In the genomic region with DNA sequence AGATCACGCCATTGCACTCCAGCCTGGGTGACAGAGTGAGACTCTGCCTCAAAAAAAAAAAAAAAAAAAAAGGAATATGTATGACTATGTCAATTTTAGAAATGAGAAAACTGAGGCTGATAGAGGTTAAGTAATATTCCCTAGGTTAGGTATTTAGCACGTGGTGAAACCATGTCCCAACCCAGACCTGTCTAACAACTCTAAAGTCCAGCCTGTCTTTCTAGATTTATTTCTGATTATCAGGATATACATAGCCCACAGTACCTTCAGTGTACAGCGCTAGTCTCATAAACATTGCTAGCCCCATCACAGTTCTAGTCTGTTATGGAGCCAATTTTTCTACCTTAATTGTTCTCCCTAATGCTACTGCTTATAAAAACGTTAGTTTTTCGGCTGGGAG, we compare ENCODE assay signal across 6 cellular contexts.
"Had no signal": no experiment of that assay in that cellular context is flagged by ENCODE, and none has a peak within 500 bp of the region (broad histone marks: within the 10 kb centered on the region; RNA-seq: fewer than 3 reads in every experiment).

No MANE protein-coding gene starts in this region.

- DNase-seq: H9, HCEC 1CT, IMR-90, KBM-7 had no signal

- ATAC-seq: GM23338 had no signal

- H3K4me2 ChIP-seq: GM23338 had no signal

- H3K4me3 ChIP-seq: GM23338 had no signal

- H3K27ac ChIP-seq: HL-60 had no signal

- H2AFZ ChIP-seq: GM23338 had no signal
